ENCODE assay signal across 23 cellular contexts in genomic region chr12:127342861-127343260, GRCh38.
"Had no signal": no experiment of that assay in that cellular context is flagged by ENCODE, and none has a peak within 500 bp of the region (broad histone marks: within the 10 kb centered on the region; RNA-seq: fewer than 3 reads in every experiment).

No MANE protein-coding gene starts in this region.

- FAIRE-seq: colon, TTC549 had no signal

- H3K4me3 ChIP-seq: dorsolateral prefrontal cortex, gastroesophageal sphincter, heart left ventricle, left ventricle myocardium inferior, sigmoid colon, thoracic aorta had no signal

- H3K36me3 ChIP-seq: brain microvascular endothelial cell, gastroesophageal sphincter, heart left ventricle, left ventricle myocardium inferior, sigmoid colon, thoracic aorta had no signal

- H3K9me3 ChIP-seq: gastroesophageal sphincter, sigmoid colon, thoracic aorta had no signal

- H3K27ac ChIP-seq: brain microvascular endothelial cell, dorsolateral prefrontal cortex, heart left ventricle, left ventricle myocardium inferior, thoracic aorta had no signal

- H3K27me3 ChIP-seq: brain microvascular endothelial cell, gastroesophageal sphincter, sigmoid colon had no signal

- DNase-seq: activated CD4-positive, alpha-beta memory T cell treated with anti-CD3 and anti-CD28 coated beads for 36 hours; activated CD4-positive, alpha-beta T cell treated with anti-CD3 and anti-CD28 coated beads for 36 hours; activated naive CD4-positive, alpha-beta T cell; activated naive CD8-positive, alpha-beta T cell treated with anti-CD3 and anti-CD28 coated beads for 36 hours; activated T-cell treated with anti-CD3 and anti-CD28 coated beads for 4 hours; amniotic stem cell; brain microvascular endothelial cell; central memory CD4-positive, alpha-beta T cell; dorsolateral prefrontal cortex; heart left ventricle; left ventricle myocardium inferior; mammary epithelial cell; occipital lobe; posterior cingulate gyrus; sigmoid colon; stimulated activated CD4-positive, alpha-beta T cell treated with anti-CD3 and anti-CD28 coated beads, Interleukin-4, amount 100 ng/mL, for 24 hours had no signal

- ATAC-seq: activated CD4-positive, alpha-beta T cell treated with anti-CD3 and anti-CD28 coated beads for 36 hours; activated T-helper 17 cell treated with anti-CD3 and anti-CD28 coated beads, Interleukin-2, amount 50 U/mL, for 72 hours; gastroesophageal sphincter; heart left ventricle; stimulated activated effector memory CD8-positive, alpha-beta T cell treated with anti-CD3 and anti-CD28 coated beads, Interleukin-12 subunit alpha, Interleukin-12 subunit beta, amount 100 ng/mL, for 72 hours; WTC11 had no signal

- H3K4me1 ChIP-seq: heart left ventricle, left ventricle myocardium inferior had no signal
